ENCODE assay signal across 12 cellular contexts in genomic region chr15:28532954-28533353, GRCh38. TPM values are rescaled to one million over a fixed set of nuclear protein-coding genes. Genes with fewer than 3 reads are reported as not detected.
DNase-seq lines count a peak whose midpoint lies in the region; ATAC-seq and TF ChIP-seq lines count a peak whose summit lies in the region.
"Not testable (repeated sequence)": the region's sequence is repeated elsewhere in the genome, so short reads cannot be mapped to it uniquely, and the experiment has no call there.
"Had no signal": no experiment of that assay in that cellular context is flagged by ENCODE, and none has a peak within 500 bp of the region (broad histone marks: within the 10 kb centered on the region; RNA-seq: fewer than 3 reads in every experiment).

GOLGA8G (minus strand) TSS chr15:28532971; CDS start chr15:28532909, 62 bp downstream.

- DNase-seq in GM12865 (ENCODE audit: low read depth) (peak; percentile 0), HT-29 (ENCODE audit: low spot score) (peak; percentile 0), MM.1S (peak; percentile 0), Right ventricle myocardium inferior (ENCODE audit: missing footprints) (peak; percentile 27), right cardiac atrium (peak in 2 of 3 donors; percentile 0 to 35), mesenteric fat pad (ENCODE audit: low spot score) (peak; percentile 80)

- not testable (repeated sequence) for H2AFZ ChIP-seq in MM.1S (ENCODE audit: low read length)

- not testable (repeated sequence) for H3K4me2 ChIP-seq in MM.1S (ENCODE audit: low read depth, low read length)

- not testable (repeated sequence) for H3K4me3 ChIP-seq in GM12865 (ENCODE audit: low read depth, low read length); MM.1S (ENCODE audit: low read length); right cardiac atrium (ENCODE audit: low read length)

- H4K20me1 ChIP-seq in MM.1S (ENCODE audit: insufficient read depth, low read length) = not testable (repeated sequence)

- H3K9ac ChIP-seq in MM.1S (ENCODE audit: low read length) = not testable (repeated sequence)

- H3K4me1 ChIP-seq in MM.1S (ENCODE audit: low read length); right cardiac atrium (ENCODE audit: control insufficient read depth, insufficient read depth, low read length): not testable (repeated sequence)

- not testable (repeated sequence) for H3K27me3 ChIP-seq in MM.1S (replicated peaks; ENCODE audit: insufficient read depth, low read length); right cardiac atrium (ENCODE audit: control insufficient read depth, insufficient read depth)

- H3K9me2 ChIP-seq in MM.1S (replicated peaks; ENCODE audit: insufficient read depth, low read length) = not testable (repeated sequence)

- H3K36me3 ChIP-seq in MM.1S (replicated peaks; ENCODE audit: insufficient read depth, low read length) = not testable (repeated sequence)

- ATAC-seq in Right ventricle myocardium inferior, right cardiac atrium: not testable (repeated sequence)

- H3K9me3 ChIP-seq in MM.1S (replicated peaks; ENCODE audit: insufficient read depth, low read length); right cardiac atrium (ENCODE audit: control insufficient read depth, low read length): not testable (repeated sequence)

- 87% methylated on average over 3 of the region's 6 CpGs for WGBS in right cardiac atrium

- not testable (repeated sequence) for H3F3A ChIP-seq in MM.1S (ENCODE audit: insufficient read depth, low read length)

- not testable (repeated sequence) for TF ChIP-seq CTCF in GM12865 (IDR thresholded peaks at IDR 0.05; ENCODE audit: insufficient read depth, low read depth, low read length, missing control alignments); MM.1S (IDR thresholded peaks at IDR 0.05; ENCODE audit: low read length)

- intact Hi-C loops in Right ventricle myocardium inferior (cut with DNase I); right cardiac atrium (cut with DNase I): not testable (repeated sequence)

- H3K79me2 ChIP-seq in MM.1S (ENCODE audit: low read length) = not testable (repeated sequence)

- H3K27ac ChIP-seq in MM.1S (ENCODE audit: low read length); right cardiac atrium (ENCODE audit: low read length): not testable (repeated sequence)

RNA-seq across cellular contexts. Expression of gene GOLGA8G, which starts in this region (rescaled TPM):
- total RNA-seq in HT-29 (2014; rRNA removed; shearing (Covaris generic)) = not detected in 2 replicates
- total RNA-seq in Right ventricle myocardium inferior = not detected
- not detected for total RNA-seq in right cardiac atrium
- polyA plus RNA-seq in right cardiac atrium = not detected
- total RNA-seq in mesenteric fat pad = not detected
- total RNA-seq: CD4-positive, alpha-beta T cell; CD8-positive, alpha-beta memory T cell; G401; H1; H7 had no signal
- polyA plus RNA-seq: CD14-positive monocyte; CD8-positive, alpha-beta memory T cell; H1 had no signal

Comparison
In these comparisons a context has a peak if more than half of its experiments do, and no peak if none do; other contexts are left out.
1. Peak in DNase-seq in HT-29; RNA of the gene not detected or under 1 TPM.
2. Peak in DNase-seq in Right ventricle myocardium inferior; RNA of the gene not detected or under 1 TPM.
3. Peak in DNase-seq in right cardiac atrium; RNA of the gene not detected or under 1 TPM.
4. Peak in DNase-seq in mesenteric fat pad; RNA of the gene not detected or under 1 TPM.
5. DNase-seq: peak in every context shown above with its lines; median percentile 80 in mesenteric fat pad; 27 in Right ventricle myocardium inferior; 18 in right cardiac atrium; 0 in GM12865; 0 in HT-29; 0 in MM.1S.